Comparison of ENCODE assay signal across 19 cellular contexts in the genomic region with DNA sequence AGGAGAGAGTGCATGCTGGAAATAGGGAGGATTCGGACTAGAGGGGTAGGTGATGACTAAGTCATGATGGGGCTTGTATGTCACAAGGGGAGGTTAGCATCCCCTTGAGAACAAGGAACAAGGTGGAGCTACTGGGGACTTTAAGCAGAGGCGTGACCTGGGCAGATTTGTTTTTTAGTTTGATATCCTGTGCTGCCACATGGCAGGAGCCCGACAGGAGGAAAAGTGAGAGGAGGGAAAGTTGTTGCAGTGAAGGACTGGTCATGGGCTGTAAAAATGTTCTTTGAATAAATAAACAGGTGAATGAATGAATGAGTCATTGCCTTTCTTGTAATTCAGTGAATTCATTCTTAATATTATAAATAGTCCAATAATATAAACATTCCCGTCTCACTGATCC.
DNase-seq lines count a peak whose midpoint lies in the region; ATAC-seq and TF ChIP-seq lines count a peak whose summit lies in the region.
"Had no signal": no experiment of that assay in that cellular context is flagged by ENCODE, and none has a peak within 500 bp of the region (broad histone marks: within the 10 kb centered on the region; RNA-seq: fewer than 3 reads in every experiment).

No MANE protein-coding gene starts in this region.

- H3K79me2 ChIP-seq in fibroblast of lung (ENCODE audit: control insufficient read depth, insufficient read depth, low read length) = no peaks in the 10 kb centered on the region

- 81 to 85% methylated on average over 4 of the region's 4 CpGs for WGBS in heart right ventricle, 2 donors

- H3K4me2 ChIP-seq in fibroblast of lung (ENCODE audit: extremely low read depth, insufficient read depth, low read length) = no peak overlapping the region
- H3K4me2 ChIP-seq: GM23338 had no signal

- peak; percentile 11 for DNase-seq in HCEC 1CT
- peak; percentile 45 for DNase-seq in M059J (ENCODE audit: low read depth)
- peak; percentile 16 to 17 for DNase-seq in fibroblast of lung (ENCODE audit: low read depth in 2 of 2)
- DNase-seq in NOMO-1 (lab: John Stamatoyannopoulos, UW; ENCODE audit: unreplicated experiment in 2 of 2) = no peak
- no peak for DNase-seq in stimulated activated CD4-positive, alpha-beta T cell treated with anti-CD3 and anti-CD28 coated beads, Interleukin-4, amount 100 ng/mL, for 24 hours
- no peak for DNase-seq in heart right ventricle
- DNase-seq: C1 segment of cervical spinal cord; Calu3; CD4-positive, alpha-beta memory T cell; COR-L47; DMS53; DMS79 treated with DMSO at 0.1 percent for 48 hours; GDM1; H9; HFFc6 had no signal

- H3K4me3 ChIP-seq in fibroblast of lung (replicated peaks in 1 of 4; ENCODE audit: control extremely low read depth in 1 of 4, insufficient read depth in 1 of 4, low read depth in 3 of 4, low read length in 4 of 4) (no peak overlapping the region), heart right ventricle (no peak overlapping the region)
- H3K4me3 ChIP-seq: GM12878, GM23338 had no signal

- H3K4me1 ChIP-seq in fibroblast of lung (ENCODE audit: control insufficient read depth, extremely low read depth, insufficient read depth, low read length) (no peaks in the 10 kb centered on the region), heart right ventricle (peaks cover 0 to 5% (median 0%) of the 10 kb centered on the region in 9 donors)

- intact Hi-C loops in heart right ventricle (cut with DNase I) = no loop called here

- H3K36me3 Mint-ChIP-seq in nephron (ENCODE audit: low read depth) = no peaks in the 10 kb centered on the region
- H3K36me3 Mint-ChIP-seq: CD4-positive, alpha-beta memory T cell had no signal

- no peak overlapping the region for H2AFZ ChIP-seq in fibroblast of lung (ENCODE audit: low read length)
- H2AFZ ChIP-seq: GM23338 had no signal

- H3K36me3 ChIP-seq in fibroblast of lung (ENCODE audit: control insufficient read depth, insufficient read depth, low read length) (no peaks in the 10 kb centered on the region), heart right ventricle (no peaks in the 10 kb centered on the region)

- H3K27ac ChIP-seq in fibroblast of lung (ENCODE audit: insufficient read depth, low read length) = no peak overlapping the region
- H3K27ac ChIP-seq in heart right ventricle = no peak overlapping the region

- H3K27ac Mint-ChIP-seq in nephron = peak overlapping the region in 2 of 3 experiments; percentile 6 to 9
- H3K27ac Mint-ChIP-seq: CD4-positive, alpha-beta memory T cell; GM23338; H9; HFFc6 had no signal

- no peaks in the 10 kb centered on the region for H4K20me1 ChIP-seq in fibroblast of lung (ENCODE audit: control insufficient read depth, extremely low read depth, insufficient read depth, low read length)

- ATAC-seq in HG02884 (IDR thresholded peaks at IDR 0.05; ENCODE audit: unreplicated experiment) = no peak
- ATAC-seq in heart right ventricle = no peak
- ATAC-seq: GM12878, GM23338 had no signal

- H3K9ac ChIP-seq in fibroblast of lung (ENCODE audit: insufficient read depth, low read length) = no peak overlapping the region

- H3K4me3 Mint-ChIP-seq in nephron = no peak overlapping the region
- H3K4me3 Mint-ChIP-seq: GM23338, H9, HFFc6 had no signal

- peaks cover 3% of the 10 kb centered on the region for H3K27me3 Mint-ChIP-seq in nephron (ENCODE audit: low read depth)

- H3K27me3 ChIP-seq in fibroblast of lung (ENCODE audit: control insufficient read depth, insufficient read depth, low read length) (peaks cover 2% of the 10 kb centered on the region), heart right ventricle (no peaks in the 10 kb centered on the region)

- no peak for TF ChIP-seq CTCF in fibroblast of lung (conservative IDR thresholded peaks at IDR 0.05 in 1 of 2, IDR thresholded peaks at IDR 0.05 in 1 of 2; ENCODE audit: low read depth in 1 of 2, low read length in 2 of 2)
- TF ChIP-seq CTCF in nephron (IDR thresholded peaks at IDR 0.05; ENCODE audit: unreplicated experiment in 3 of 3) = no peak
- TF ChIP-seq CTCF in heart right ventricle (IDR thresholded peaks at IDR 0.05) = no peak

- H3K4me1 Mint-ChIP-seq in nephron = peaks cover 45% of the 10 kb centered on the region
- H3K4me1 Mint-ChIP-seq: CD4-positive, alpha-beta memory T cell had no signal

- H3K9me3 Mint-ChIP-seq in nephron = peaks cover 6% of the 10 kb centered on the region
- H3K9me3 Mint-ChIP-seq: H9, HFFc6 had no signal

- H3K9me3 ChIP-seq in fibroblast of lung (ENCODE audit: control insufficient read depth, insufficient read depth, low read depth, low read length) = no peaks in the 10 kb centered on the region
- no peaks in the 10 kb centered on the region for H3K9me3 ChIP-seq in heart right ventricle

Comparison
In these comparisons a context has a peak if more than half of its experiments do, and no peak if none do; other contexts are left out.
1. DNase-seq: peak in HCEC 1CT (single experiment), M059J (single experiment) and fibroblast of lung (2 of 2); none in NOMO-1 (0 of 2), stimulated activated CD4-positive, alpha-beta T cell treated with anti-CD3 and anti-CD28 coated beads, Interleukin-4, amount 100 ng/mL, for 24 hours (single experiment) and heart right ventricle (0 of 2).